Comparison of ENCODE assay signal across 28 cellular contexts in the genomic region with DNA sequence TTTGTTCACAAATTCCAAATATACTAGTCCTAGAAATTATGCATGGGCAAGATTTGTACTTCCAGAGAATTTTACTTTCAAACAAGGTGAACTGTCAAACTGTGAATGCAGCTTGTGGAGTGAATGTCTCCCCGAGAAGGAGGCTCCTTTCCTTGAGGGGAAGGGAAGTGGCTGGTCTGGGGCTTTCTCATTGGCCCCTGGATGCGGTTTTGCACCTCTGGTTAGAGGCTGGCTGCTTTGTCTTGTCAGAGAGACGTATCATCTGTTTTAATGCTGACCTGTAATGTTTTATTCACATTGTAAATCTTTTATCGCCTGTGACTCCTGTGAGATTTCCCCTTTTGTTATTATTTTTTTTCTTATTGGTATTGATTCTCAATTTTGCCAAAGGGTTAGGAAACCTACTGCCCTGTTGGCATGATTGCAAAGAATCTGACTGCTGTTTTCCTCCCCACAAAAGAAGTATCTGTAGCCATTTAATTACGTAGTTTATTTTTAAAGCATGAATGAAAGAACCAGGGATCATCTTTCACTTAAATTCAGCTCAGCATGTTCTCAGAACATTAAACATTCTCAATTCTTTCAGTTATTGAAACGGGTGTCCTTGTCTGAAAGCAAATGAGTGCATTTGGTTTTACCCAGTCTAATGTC.
DNase-seq lines count a peak whose midpoint lies in the region; ATAC-seq, FAIRE-seq and TF ChIP-seq lines count a peak whose summit lies in the region.
"Had no signal": no experiment of that assay in that cellular context is flagged by ENCODE, and none has a peak within 500 bp of the region (broad histone marks: within the 10 kb centered on the region; RNA-seq: fewer than 3 reads in every experiment).

No MANE protein-coding gene starts in this region.

- H3K9me3 Mint-ChIP-seq in immature natural killer cell, result peaks cover 6 to 11% (median 9%) of the 10 kb centered on the region in 6 donors
- H3K9me3 Mint-ChIP-seq: type B pancreatic cell had no signal

- TF ChIP-seq CTCF in left lung (IDR thresholded peaks at IDR 0.05), result no peak

- H3K4me3 Mint-ChIP-seq in immature natural killer cell, result no peak overlapping the region
- H3K4me3 Mint-ChIP-seq: activated T-cell treated with anti-CD3 and anti-CD28 coated beads, Interleukin-2, amount 50 U/mL, for 4 hours; CD8-positive, alpha-beta memory T cell; type B pancreatic cell had no signal

- intact Hi-C loops in left lung (cut with DNase I), result no loop called here

- ATAC-seq in GM19351 (IDR thresholded peaks at IDR 0.05; ENCODE audit: unreplicated experiment) (no peak), left lung (no peak)
- ATAC-seq: activated CD4-positive, CD25-positive, alpha-beta regulatory T cell treated with anti-CD3 and anti-CD28 coated beads, Interleukin-2, amount 50 U/mL, for 24 hours; activated T-cell treated with anti-CD3 and anti-CD28 coated beads, Interleukin-2, amount 50 U/mL, for 4 hours had no signal

- H3K9me3 ChIP-seq in small intestine (ENCODE audit: control insufficient read depth, low read depth) (no peaks in the 10 kb centered on the region), left lung (peaks cover 0 to 5% of the 10 kb centered on the region in 2 donors)
- H3K9me3 ChIP-seq: SJSA1 had no signal

- H3K4me3 ChIP-seq in small intestine (ENCODE audit: low read depth in 1 of 2, low read length in 2 of 2) (no peak overlapping the region), left lung (no peak overlapping the region)
- H3K4me3 ChIP-seq: SJSA1 had no signal

- H3K4me1 Mint-ChIP-seq in immature natural killer cell, result peaks cover 2 to 11% of the 10 kb centered on the region in 2 donors

- H3K36me3 Mint-ChIP-seq in immature natural killer cell, result peaks cover 0 to 4% (median 4%) of the 10 kb centered on the region in 3 donors
- H3K36me3 Mint-ChIP-seq: type B pancreatic cell had no signal

- H3K27ac ChIP-seq in small intestine (ENCODE audit: low read depth in 1 of 2, low read length in 1 of 2) (no peak overlapping the region), left lung (no peak overlapping the region)
- H3K27ac ChIP-seq: SJSA1 had no signal

- WGBS in small intestine, 3 donors, result 62 to 84% (median 78%) methylated on average over 6 of the region's 6 CpGs

- DNase-seq in NCI-H1105 treated with DMSO at 0.1 percent for 48 hours (lab: John Stamatoyannopoulos, UW) (peak; percentile 41), NCI-H1105 (lab: John Stamatoyannopoulos, UW) (no peak), NCI-H1092 treated with DMSO at 0.1 percent for 48 hours (lab: John Stamatoyannopoulos, UW) (peak; percentile 69), NCI-H2227 treated with DMSO at 0.1 percent for 48 hours (lab: John Stamatoyannopoulos, UW) (peak; percentile 59), immature natural killer cell (peak; percentile 22 to 26 (median 25)), small intestine (no peak), left lung (no peak)
- DNase-seq: 8988T; activated CD8-positive, alpha-beta memory T cell treated with anti-CD3 and anti-CD28 coated beads for 24 hours; activated T-cell treated with anti-CD3 and anti-CD28 coated beads, Interleukin-2, amount 50 U/mL, for 4 hours; AML-193; CD8-positive, alpha-beta memory T cell; DMS53; effector CD4-positive, alpha-beta T cell; Karpas-422; MV-4-11; NCI-H2171 treated with DMSO at 0.1 percent for 48 hours; NK-92 treated with Interleukin-12 subunit alpha and Interleukin-12 subunit beta, amount 100 ng/mL, for 24 hours; T-helper 1 cell had no signal

- H3K27ac Mint-ChIP-seq in immature natural killer cell, result no peak overlapping the region
- H3K27ac Mint-ChIP-seq: CD8-positive, alpha-beta memory T cell; progenitor cell of endocrine pancreas; type B pancreatic cell had no signal

- no peak for FAIRE-seq in small intestine (lab: Jason Lieb, UNC)
- FAIRE-seq: G401.6, GM18507, H1, RCC 7860 had no signal

- H3K36me3 ChIP-seq in small intestine (ENCODE audit: control insufficient read depth in 2 of 2, insufficient read depth in 2 of 2, low read length in 2 of 2) (no peaks in the 10 kb centered on the region), left lung (no peaks in the 10 kb centered on the region)
- H3K36me3 ChIP-seq: SJSA1 had no signal

- H3K27me3 ChIP-seq in small intestine (ENCODE audit: control insufficient read depth in 2 of 2, insufficient read depth in 2 of 2, low read length in 2 of 2) (peaks cover 0 to 4% of the 10 kb centered on the region in 2 donors), left lung (peaks cover 0 to 30% of the 10 kb centered on the region in 2 donors)

- H3K4me1 ChIP-seq in small intestine (ENCODE audit: control insufficient read depth in 2 of 2, insufficient read depth in 1 of 2, low read depth in 1 of 2, low read length in 1 of 2), result no peaks in the 10 kb centered on the region
- no peaks in the 10 kb centered on the region for H3K4me1 ChIP-seq in left lung
- H3K4me1 ChIP-seq: SJSA1 had no signal

- peaks cover 1 to 17% (median 6%) of the 10 kb centered on the region in 3 donors for H3K27me3 Mint-ChIP-seq in immature natural killer cell (ENCODE audit: low read depth in 3 of 3)
- H3K27me3 Mint-ChIP-seq: type B pancreatic cell had no signal

Comparison
In these comparisons a context has a peak if more than half of its experiments do, and no peak if none do; other contexts are left out.
1. DNase-seq: peak in NCI-H1105 treated with DMSO at 0.1 percent for 48 hours (single experiment), NCI-H1092 treated with DMSO at 0.1 percent for 48 hours (single experiment), NCI-H2227 treated with DMSO at 0.1 percent for 48 hours (single experiment) and immature natural killer cell (3 of 3); none in NCI-H1105 (single experiment), small intestine (single experiment) and left lung (0 of 2).